ENCODE assay signal across 8 cellular contexts in genomic region chr1:116020668-116021272, GRCh38. TPM values are rescaled to one million over a fixed set of nuclear protein-coding genes. Genes with fewer than 3 reads are reported as not detected.
DNase-seq lines count a peak whose midpoint lies in the region; ATAC-seq and TF ChIP-seq lines count a peak whose summit lies in the region.

No MANE protein-coding gene starts in this region.

- H3K4me3 Mint-ChIP-seq in endothelial cell (ENCODE audit: unreplicated experiment), result no peak overlapping the region

- no peaks in the 10 kb centered on the region for H3K9me3 Mint-ChIP-seq in endothelial cell (ENCODE audit: unreplicated experiment)

- H3K4me1 Mint-ChIP-seq in endothelial cell (ENCODE audit: unreplicated experiment), result no peaks in the 10 kb centered on the region

- DNase-seq in AG20443 (ENCODE audit: low spot score) (peak; percentile 68), NCI-H460 (ENCODE audit: extremely low read depth, low read depth) (peak; percentile 48), endothelial cell (ENCODE audit: low spot score) (peak; percentile 67), myocyte (ENCODE audit: low read depth) (peak; percentile 66), superior temporal gyrus (ENCODE audit: extremely low spot score) (peak; percentile 87)
- DNase-seq in activated CD4-positive, alpha-beta T cell treated with anti-CD3 and anti-CD28 coated beads, Interleukin-2, amount 50 U/mL, for 48 hours, result peak; percentile 42 to 59

- TF ChIP-seq CTCF in endothelial cell (IDR thresholded peaks at IDR 0.05; ENCODE audit: unreplicated experiment), result peak; percentile 87

- H3K27me3 Mint-ChIP-seq in endothelial cell (ENCODE audit: unreplicated experiment), result peaks cover 1% of the 10 kb centered on the region

- H3K27ac Mint-ChIP-seq in endothelial cell (ENCODE audit: unreplicated experiment), result no peak overlapping the region

- H3K36me3 Mint-ChIP-seq in endothelial cell (ENCODE audit: low read depth, unreplicated experiment), result peaks cover 7% of the 10 kb centered on the region

- ATAC-seq in GM18858 (IDR thresholded peaks at IDR 0.05; ENCODE audit: unreplicated experiment), result peak; percentile 84
- peak; percentile 79 for ATAC-seq in HG03066 (IDR thresholded peaks at IDR 0.05; ENCODE audit: low read depth, unreplicated experiment)

RNA-seq across cellular contexts. Expression of gene SLC22A15, which starts 44.5 kb away (rescaled TPM):
- total RNA-seq in NCI-H460 (2014; rRNA removed; shearing (Covaris generic)), result 0.14 and 0.42 TPM in 2 replicates
- 0.38 and 0.78 TPM in 2 replicates for polyA plus RNA-seq in NCI-H460 (2014; cell fraction: nucleus; rRNA removed)
- total RNA-seq in endothelial cell (ENCODE audit: unreplicated experiment) (21.9 TPM), myocyte (13.8 and 18.4 TPM in 2 replicates)
- polyA plus RNA-seq in myocyte (2012), result 9.8 TPM

Comparison
In these comparisons a context has a peak if more than half of its experiments do, and no peak if none do; other contexts are left out.
1. Peak in every context shown above with its lines: DNase-seq and ATAC-seq.
2. RNA of gene SLC22A15, which starts 44.5 kb away (total RNA-seq): 21.9 TPM in endothelial cell (single experiment) and 13.8 to 18.4 TPM in myocyte; 0.14 to 0.42 TPM in NCI-H460; every median in the first group is over 10 times any median in the second.